Comparison of ENCODE assay signal across 23 cellular contexts in the genomic region with DNA sequence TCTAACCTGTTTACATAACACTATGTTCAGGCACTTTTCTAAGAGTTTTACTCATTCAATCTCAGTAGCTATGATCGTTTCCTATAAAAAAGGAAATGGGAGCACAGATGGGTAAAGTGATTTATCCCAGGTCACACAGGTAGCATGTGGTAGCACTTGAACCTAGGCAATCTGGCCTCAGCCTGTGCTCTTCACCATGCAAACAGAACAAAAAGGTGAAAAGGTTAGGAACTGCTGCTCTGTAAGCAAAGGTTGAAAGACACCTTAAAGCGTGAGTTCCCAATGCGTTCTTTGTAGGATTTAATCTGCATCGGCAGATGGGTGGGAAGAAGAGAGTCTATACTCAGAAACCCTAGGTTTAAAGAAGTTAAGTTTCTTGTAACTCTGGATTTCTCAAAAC. TPM values are rescaled to one million over a fixed set of nuclear protein-coding genes. Genes with fewer than 3 reads are reported as not detected.
"Had no signal": no experiment of that assay in that cellular context is flagged by ENCODE, and none has a peak within 500 bp of the region (broad histone marks: within the 10 kb centered on the region; RNA-seq: fewer than 3 reads in every experiment).

No MANE protein-coding gene starts in this region.

- H3K4me3 Mint-ChIP-seq: activated CD8-positive, alpha-beta T cell treated with anti-CD3 and anti-CD28 coated beads for 36 hours; activated naive CD4-positive, alpha-beta T cell treated with anti-CD3 and anti-CD28 coated beads, Interleukin-2, amount 50 U/mL, for 24 hours; activated T-helper 1 cell treated with anti-CD3 and anti-CD28 coated beads, Interleukin-12 subunit alpha, Interleukin-12 subunit beta, Interleukin-2, Interleukin-4 antibody, amounts not matched to agents 30 ng/mL and 10 ng/mL and 1 ng/mL, durations not matched to agents 14 hours and 24 hours and 36 hours; brain; central memory CD8-positive, alpha-beta T cell; T-helper 17 cell had no signal

- H3K4me1 Mint-ChIP-seq: activated naive CD4-positive, alpha-beta T cell treated with anti-CD3 and anti-CD28 coated beads, Interleukin-2, amount 50 U/mL, for 24 hours; brain; central memory CD8-positive, alpha-beta T cell had no signal

- ATAC-seq: activated CD8-positive, alpha-beta T cell treated with anti-CD3 and anti-CD28 coated beads for 36 hours; PC-3; T-helper 17 cell had no signal

- H3K9me3 Mint-ChIP-seq: activated CD8-positive, alpha-beta T cell treated with anti-CD3 and anti-CD28 coated beads for 36 hours; activated naive CD4-positive, alpha-beta T cell treated with anti-CD3 and anti-CD28 coated beads, Interleukin-2, amount 50 U/mL, for 24 hours; activated T-helper 1 cell treated with anti-CD3 and anti-CD28 coated beads, Interleukin-12 subunit alpha, Interleukin-12 subunit beta, Interleukin-2, Interleukin-4 antibody, amounts not matched to agents 30 ng/mL and 10 ng/mL and 1 ng/mL, durations not matched to agents 14 hours and 24 hours and 36 hours; central memory CD8-positive, alpha-beta T cell had no signal

- H3K27me3 Mint-ChIP-seq: activated CD8-positive, alpha-beta T cell treated with anti-CD3 and anti-CD28 coated beads for 36 hours; activated naive CD4-positive, alpha-beta T cell treated with anti-CD3 and anti-CD28 coated beads, Interleukin-2, amount 50 U/mL, for 24 hours; central memory CD8-positive, alpha-beta T cell; T-helper 17 cell had no signal

- H3K27ac Mint-ChIP-seq: activated CD8-positive, alpha-beta T cell treated with anti-CD3 and anti-CD28 coated beads for 36 hours; activated naive CD4-positive, alpha-beta T cell treated with anti-CD3 and anti-CD28 coated beads, Interleukin-2, amount 50 U/mL, for 24 hours; activated T-helper 1 cell treated with anti-CD3 and anti-CD28 coated beads, Interleukin-12 subunit alpha, Interleukin-12 subunit beta, Interleukin-2, Interleukin-4 antibody, amounts not matched to agents 30 ng/mL and 10 ng/mL and 1 ng/mL, durations not matched to agents 14 hours and 24 hours and 36 hours; brain; T-helper 17 cell had no signal

- FAIRE-seq: astrocyte, RCC 7860 had no signal

- DNase-seq: activated CD4-positive, CD25-positive, alpha-beta regulatory T cell; activated CD8-positive, alpha-beta memory T cell treated with anti-CD3 and anti-CD28 coated beads, Interleukin-2, amount 50 U/mL, for 4 hours; activated CD8-positive, alpha-beta T cell treated with anti-CD3 and anti-CD28 coated beads for 36 hours; activated effector memory CD4-positive, alpha-beta T cell treated with Interleukin-2 at 50 U/mL for 16 hours; activated naive CD4-positive, alpha-beta T cell; amygdala; MM.1S; NCI-H1105; NCI-H1436; NCI-H187; NCI-H2081; NCI-H524; PC-3; SHP77 treated with DMSO at 0.1 percent for 48 hours; T-helper 17 cell; T-helper 9 cell had no signal

RNA-seq across cellular contexts. Expression of a gene that starts 42.5 kb away (rescaled TPM):
- total RNA-seq: activated T-helper 1 cell treated with anti-CD3 and anti-CD28 coated beads, Interleukin-12 subunit alpha, Interleukin-12 subunit beta, Interleukin-2, Interleukin-4 antibody, amounts not matched to agents 30 ng/mL and 10 ng/mL and 1 ng/mL, durations not matched to agents 14 hours and 24 hours and 36 hours; astrocyte; PC-3; SK-MEL-5; T-helper 17 cell had no signal
